ENCODE assay signal across 21 cellular contexts in genomic region chr2:144211065-144211464, GRCh38.
"Had no signal": no experiment of that assay in that cellular context is flagged by ENCODE, and none has a peak within 500 bp of the region (broad histone marks: within the 10 kb centered on the region; RNA-seq: fewer than 3 reads in every experiment).

No MANE protein-coding gene starts in this region.

- DNase-seq: activated CD4-positive, alpha-beta T cell treated with anti-CD3 and anti-CD28 coated beads, Interleukin-2, amount 50 U/mL, for 48 hours; activated effector memory CD4-positive, alpha-beta T cell treated with Interleukin-2 at 50 U/mL for 16 hours; activated naive CD4-positive, alpha-beta T cell treated with Interleukin-2 at 50 U/mL for 16 hours; central memory CD4-positive, alpha-beta T cell; endodermal cell; foreskin fibroblast; head of caudate nucleus; hypothalamus; immature natural killer cell; kidney; left colon; mammary epithelial cell; stimulated activated CD4-positive, alpha-beta T cell treated with anti-CD3 and anti-CD28 coated beads, Interleukin-12 subunit alpha, Interleukin-12 subunit beta, amount 100 ng/mL, for 4 hours; stimulated activated CD4-positive, alpha-beta T cell treated with anti-CD3 and anti-CD28 coated beads, Interleukin-4, amount 100 ng/mL, for 1 hour; tibial artery; upper lobe of right lung had no signal

- H3K27ac Mint-ChIP-seq: endodermal cell, nephron, WTC11 had no signal

- H3K4me3 Mint-ChIP-seq: endodermal cell, immature natural killer cell, nephron, WTC11 had no signal

- ATAC-seq: esophagus mucosa, left colon, sciatic nerve, SK-N-SH treated with all-trans-retinoic acid at 6 μM for 48 hours, upper lobe of right lung, WTC11 had no signal

- H3K9me3 Mint-ChIP-seq: endodermal cell, immature natural killer cell, nephron, WTC11 had no signal
